ENCODE assay signal across 16 cellular contexts in genomic region chr2:46135230-46135555, GRCh38.
A peak's percentile ranks its signal among the peaks of the same experiment; 100 is the strongest.
DNase-seq lines count a peak whose midpoint lies in the region; ATAC-seq, FAIRE-seq and TF ChIP-seq lines count a peak whose summit lies in the region.
"Had no signal": no experiment of that assay in that cellular context is flagged by ENCODE, and none has a peak within 500 bp of the region (broad histone marks: within the 10 kb centered on the region; RNA-seq: fewer than 3 reads in every experiment).

No MANE protein-coding gene starts in this region.

- H3F3A ChIP-seq in neural progenitor cell (ENCODE audit: low read depth): no peaks in the 10 kb centered on the region

- H3K4me3 Mint-ChIP-seq in astrocyte (ENCODE audit: unreplicated experiment) (no peak overlapping the region), neural progenitor cell (no peak overlapping the region)
- H3K4me3 Mint-ChIP-seq in activated naive CD4-positive, alpha-beta T cell treated with anti-CD3 and anti-CD28 coated beads for 36 hours: no peak overlapping the region
- H3K4me3 Mint-ChIP-seq: activated B cell treated with CpG ODN at 0.5 μM for 24 hours, B cell had no signal

- H3K27ac ChIP-seq in astrocyte (ENCODE audit: low read depth, low read length) (peak overlapping the region; percentile 23), neural progenitor cell (no peak overlapping the region), tibial artery (peak overlapping the region; percentile 66 to 70)

- peaks cover 21% of the 10 kb centered on the region for H3K4me1 Mint-ChIP-seq in astrocyte (ENCODE audit: low read depth, unreplicated experiment)
- peaks cover 6% of the 10 kb centered on the region for H3K4me1 Mint-ChIP-seq in neural progenitor cell
- no peaks in the 10 kb centered on the region for H3K4me1 Mint-ChIP-seq in activated naive CD4-positive, alpha-beta T cell treated with anti-CD3 and anti-CD28 coated beads for 36 hours (ENCODE audit: low read depth)
- H3K4me1 Mint-ChIP-seq: activated B cell treated with CpG ODN at 0.5 μM for 24 hours, B cell had no signal

- H3K9me3 ChIP-seq in astrocyte (ENCODE audit: insufficient read depth, low read depth, low read length): no peaks in the 10 kb centered on the region
- H3K9me3 ChIP-seq in neural progenitor cell (ENCODE audit: low read depth): no peaks in the 10 kb centered on the region
- no peaks in the 10 kb centered on the region for H3K9me3 ChIP-seq in tibial artery

- FAIRE-seq in astrocyte (lab: Jason Lieb, UNC): no peak
- FAIRE-seq: colon, D721Med, GM12878 had no signal

- H3K36me3 Mint-ChIP-seq in astrocyte (ENCODE audit: low read depth, unreplicated experiment) (peaks cover 10% of the 10 kb centered on the region), neural progenitor cell (peaks cover 2% of the 10 kb centered on the region)
- H3K36me3 Mint-ChIP-seq in activated naive CD4-positive, alpha-beta T cell treated with anti-CD3 and anti-CD28 coated beads for 36 hours (ENCODE audit: low read depth): no peaks in the 10 kb centered on the region

- CTCF ChIA-PET in activated naive CD4-positive, alpha-beta T cell treated with anti-CD3 and anti-CD28 coated beads for 36 hours (lab: Charles Lee): no interaction called here

- DNase-seq in astrocyte (ENCODE audit: low read depth) (peak; percentile 25), epithelial cell of esophagus (ENCODE audit: low read depth) (peak; percentile 18), neural progenitor cell (ENCODE audit: low spot score) (no peak), tibial artery (no peak), C1 segment of cervical spinal cord (lab: John Stamatoyannopoulos, UW) (no peak)
- DNase-seq in activated naive CD4-positive, alpha-beta T cell treated with anti-CD3 and anti-CD28 coated beads for 36 hours: no peak
- DNase-seq: activated B cell treated with CpG ODN at 0.5 μM for 24 hours, amniotic stem cell, GDM1, midbrain, NCI-H1417 treated with DMSO at 0.1 percent for 48 hours had no signal

- H4K20me1 ChIP-seq in astrocyte (ENCODE audit: insufficient read depth, low read length) (no peaks in the 10 kb centered on the region), neural progenitor cell (ENCODE audit: low read depth) (no peaks in the 10 kb centered on the region)

- H3K27me3 Mint-ChIP-seq in astrocyte (ENCODE audit: low read depth, unreplicated experiment) (peaks cover 5% of the 10 kb centered on the region), neural progenitor cell (ENCODE audit: insufficient read depth, low read depth) (peaks cover 6% of the 10 kb centered on the region)
- no peaks in the 10 kb centered on the region for H3K27me3 Mint-ChIP-seq in activated naive CD4-positive, alpha-beta T cell treated with anti-CD3 and anti-CD28 coated beads for 36 hours (ENCODE audit: low read depth)
- H3K27me3 Mint-ChIP-seq: activated B cell treated with CpG ODN at 0.5 μM for 24 hours, B cell had no signal

- H3K9me3 Mint-ChIP-seq in astrocyte (ENCODE audit: unreplicated experiment) (peaks cover 5% of the 10 kb centered on the region), neural progenitor cell (no peaks in the 10 kb centered on the region)
- no peaks in the 10 kb centered on the region for H3K9me3 Mint-ChIP-seq in activated naive CD4-positive, alpha-beta T cell treated with anti-CD3 and anti-CD28 coated beads for 36 hours
- H3K9me3 Mint-ChIP-seq: activated B cell treated with CpG ODN at 0.5 μM for 24 hours had no signal

- H3K79me2 ChIP-seq in astrocyte (ENCODE audit: insufficient read depth, low read length) (no peaks in the 10 kb centered on the region), neural progenitor cell (ENCODE audit: low read depth) (no peaks in the 10 kb centered on the region)

- H3K9ac ChIP-seq in astrocyte (ENCODE audit: low read length): no peak overlapping the region
- no peak overlapping the region for H3K9ac ChIP-seq in neural progenitor cell

- no peak for ATAC-seq in GM21717 (IDR thresholded peaks at IDR 0.05; ENCODE audit: unreplicated experiment)
- ATAC-seq: GM12878 had no signal

- intact Hi-C loops in tibial artery (cut with DNase I; ENCODE audit: low total_unique reads): no loop called here
- intact Hi-C loops in activated naive CD4-positive, alpha-beta T cell treated with anti-CD3 and anti-CD28 coated beads for 36 hours (cut with micrococcal nuclease): no loop called here

- H3K36me3 ChIP-seq in astrocyte (ENCODE audit: insufficient read depth, low read length): no peaks in the 10 kb centered on the region
- no peaks in the 10 kb centered on the region for H3K36me3 ChIP-seq in neural progenitor cell
- no peaks in the 10 kb centered on the region for H3K36me3 ChIP-seq in tibial artery

- H3K27me3 ChIP-seq in astrocyte (ENCODE audit: insufficient read depth, low read length) (no peaks in the 10 kb centered on the region), neural progenitor cell (no peaks in the 10 kb centered on the region), tibial artery (no peaks in the 10 kb centered on the region)

- no peak overlapping the region for H2AFZ ChIP-seq in astrocyte (ENCODE audit: low read depth, low read length)
- no peak overlapping the region for H2AFZ ChIP-seq in neural progenitor cell (replicated peaks)

- H3K27ac Mint-ChIP-seq in astrocyte (ENCODE audit: unreplicated experiment): peak overlapping the region; percentile 21
- peak overlapping the region; percentile 7 for H3K27ac Mint-ChIP-seq in neural progenitor cell
- no peak overlapping the region for H3K27ac Mint-ChIP-seq in activated naive CD4-positive, alpha-beta T cell treated with anti-CD3 and anti-CD28 coated beads for 36 hours
- H3K27ac Mint-ChIP-seq: activated B cell treated with CpG ODN at 0.5 μM for 24 hours, B cell had no signal

- no peak for TF ChIP-seq CTCF in astrocyte (IDR thresholded peaks at IDR 0.05; ENCODE audit: insufficient read depth, low read depth, low read length)
- no peak for TF ChIP-seq CTCF in epithelial cell of esophagus (IDR thresholded peaks at IDR 0.05; ENCODE audit: insufficient read depth, low read depth, low read length, missing control alignments)
- no peak for TF ChIP-seq CTCF in neural progenitor cell (IDR thresholded peaks at IDR 0.05)
- no peak for TF ChIP-seq CTCF in tibial artery (IDR thresholded peaks at IDR 0.05)

- H3K4me2 ChIP-seq in astrocyte (ENCODE audit: low read length): no peak overlapping the region
- H3K4me2 ChIP-seq in neural progenitor cell: no peak overlapping the region

- H3K4me1 ChIP-seq in astrocyte (ENCODE audit: insufficient read depth, low read length) (peaks cover 23% of the 10 kb centered on the region), neural progenitor cell (peaks cover 6% of the 10 kb centered on the region), tibial artery (peaks cover 0 to 58% (median 33%) of the 10 kb centered on the region in 4 donors)

- no peak overlapping the region for H3K4me3 ChIP-seq in astrocyte (ENCODE audit: insufficient read depth, low read depth, low read length)
- H3K4me3 ChIP-seq in epithelial cell of esophagus (ENCODE audit: low read length): no peak overlapping the region
- H3K4me3 ChIP-seq in neural progenitor cell: no peak overlapping the region
- no peak overlapping the region for H3K4me3 ChIP-seq in tibial artery
- H3K4me3 ChIP-seq: GM12878 had no signal

Comparison
In these comparisons a context has a peak if more than half of its experiments do, and no peak if none do; other contexts are left out.
1. DNase-seq: peak in astrocyte (single experiment) and epithelial cell of esophagus (single experiment); none in neural progenitor cell (single experiment), tibial artery (0 of 2), C1 segment of cervical spinal cord (0 of 14) and activated naive CD4-positive, alpha-beta T cell treated with anti-CD3 and anti-CD28 coated beads for 36 hours (single experiment).